ENCODE assay signal across 16 cellular contexts in the genomic region with DNA sequence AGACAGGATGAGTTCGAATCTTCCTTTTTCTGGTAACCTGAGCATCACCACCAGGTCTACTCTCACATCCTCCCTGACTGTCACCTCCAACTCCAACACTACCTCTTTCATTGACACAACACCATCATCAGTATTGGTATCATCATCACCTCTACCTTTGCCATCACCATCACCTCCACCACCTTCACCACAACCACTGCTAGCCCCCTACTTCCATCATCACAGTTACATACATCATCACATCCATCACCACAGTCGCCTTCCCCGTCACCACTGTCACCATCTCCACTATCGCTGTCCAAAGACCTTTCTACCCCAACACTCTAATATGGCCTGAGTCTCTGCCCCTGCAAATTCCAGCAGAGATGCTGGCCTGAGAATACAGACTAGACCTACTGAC. TPM values are rescaled to one million over a fixed set of nuclear protein-coding genes. Genes with fewer than 3 reads are reported as not detected.
DNase-seq lines count a peak whose midpoint lies in the region; ATAC-seq and TF ChIP-seq lines count a peak whose summit lies in the region.
"Had no signal": no experiment of that assay in that cellular context is flagged by ENCODE, and none has a peak within 500 bp of the region (broad histone marks: within the 10 kb centered on the region; RNA-seq: fewer than 3 reads in every experiment).

No MANE protein-coding gene starts in this region.

- no peaks in the 10 kb centered on the region for H3K27me3 ChIP-seq in left ventricle myocardium inferior (ENCODE audit: low read depth)
- no peaks in the 10 kb centered on the region; the same call in 1 of the 2 replicates for H3K27me3 ChIP-seq in IMR-90 (ENCODE audit: control insufficient read depth, insufficient read depth, low read length)
- no peaks in the 10 kb centered on the region for H3K27me3 ChIP-seq in parathyroid adenoma (ENCODE audit: control insufficient read depth, insufficient read depth, low read length)
- H3K27me3 ChIP-seq: BLaER1 treated with 17β-estradiol and CSF1 and Interleukin-3, amounts not matched to agents 10 nM and 100 nM; MG63 had no signal

- no peak overlapping the region for H3K4me3 Mint-ChIP-seq in activated CD8-positive, alpha-beta memory T cell treated with anti-CD3 and anti-CD28 coated beads, Interleukin-2, amount 10 ng/mL, durations not matched to agents 7 days and 5 days

- H3K23ac ChIP-seq in IMR-90 (ENCODE audit: low read depth, low read length): no peak overlapping the region

- H3K4me1 ChIP-seq in left ventricle myocardium inferior (peaks cover 58% of the 10 kb centered on the region), IMR-90 (ENCODE audit: control insufficient read depth, insufficient read depth, low read length) (peaks cover 5% of the 10 kb centered on the region), parathyroid adenoma (peaks cover 23% of the 10 kb centered on the region)

- H3K4me1 Mint-ChIP-seq in activated CD8-positive, alpha-beta memory T cell treated with anti-CD3 and anti-CD28 coated beads, Interleukin-2, amount 10 ng/mL, durations not matched to agents 7 days and 5 days: no peaks in the 10 kb centered on the region

- H3K9ac ChIP-seq in IMR-90 (ENCODE audit: low read depth, low read length): no peak overlapping the region
- H3K9ac ChIP-seq in parathyroid adenoma: no peak overlapping the region
- H3K9ac ChIP-seq: BLaER1 treated with 17β-estradiol and CSF1 and Interleukin-3, amounts not matched to agents 10 nM and 100 nM had no signal

- H3K4me3 ChIP-seq in left ventricle myocardium inferior: no peak overlapping the region
- H3K4me3 ChIP-seq in IMR-90 (ENCODE audit: insufficient read depth, low read depth, low read length): no peak overlapping the region
- no peak overlapping the region for H3K4me3 ChIP-seq in parathyroid adenoma (ENCODE audit: low read depth, low read length)
- H3K4me3 ChIP-seq: A549; BLaER1 treated with 17β-estradiol and CSF1 and Interleukin-3, amounts not matched to agents 10 nM and 100 nM; HAP-1; MG63 had no signal

- no TSS peak for BruUV-seq in IMR-90 (replicated peaks; lab: Mats Ljungman, UMichigan)

- H3K14ac ChIP-seq in IMR-90 (replicated peaks; ENCODE audit: low read depth, low read length): no peak overlapping the region

- TF ChIP-seq RAD21 in IMR-90 (IDR thresholded peaks at IDR 0.05; ENCODE audit: low read length): no peak

- H2AK5ac ChIP-seq in IMR-90 (ENCODE audit: low read depth, low read length): peak overlapping the region; percentile 56; the same call in 1 of the 2 replicates

- no peaks in the 10 kb centered on the region for H3K9me3 Mint-ChIP-seq in activated CD8-positive, alpha-beta memory T cell treated with anti-CD3 and anti-CD28 coated beads, Interleukin-2, amount 10 ng/mL, durations not matched to agents 7 days and 5 days (ENCODE audit: low read depth)

- no peak for TF ChIP-seq POLR2A in IMR-90 (IDR thresholded peaks at IDR 0.05; ENCODE audit: low read depth, low read length)

- in situ Hi-C loops in IMR-90 (cut with MboI; ENCODE audit: low sequenced_read_pairs): no loop called here
- in situ Hi-C loops in ACHN (cut with HindIII; ENCODE audit: low pct_ligation_motif_present, low pct_unique_long_range_greater_than_20kb, low sequenced_read_pairs): no loop called here

- no peak overlapping the region for H4K8ac ChIP-seq in IMR-90 (ENCODE audit: low read depth in 2 of 2, low read length in 2 of 2)

- H3K4me2 ChIP-seq in IMR-90 (ENCODE audit: low read depth, low read length) (no peak overlapping the region), parathyroid adenoma (ENCODE audit: low read length) (no peak overlapping the region)

- H3K4ac ChIP-seq in IMR-90 (ENCODE audit: low read depth, low read length): no peak overlapping the region

- whole genome bisulfite sequencing in IMR-90 (ENCODE audit: extremely low coverage in 2 of 2, insufficient read length in 1 of 2), 2 experiments: 95% methylated on average over 3 of the region's 4 CpGs; no CpG with 5 or more reads in 1 of the 2 experiments

- H3K9me3 ChIP-seq in left ventricle myocardium inferior (replicated peaks) (no peaks in the 10 kb centered on the region), IMR-90 (ENCODE audit: control insufficient read depth, insufficient read depth, low read length) (no peaks in the 10 kb centered on the region), parathyroid adenoma (ENCODE audit: control insufficient read depth, low read length) (no peaks in the 10 kb centered on the region)
- H3K9me3 ChIP-seq: A549; BLaER1 treated with 17β-estradiol and CSF1 and Interleukin-3, amounts not matched to agents 10 nM and 100 nM; HAP-1; MG63 had no signal

- DNase-seq in left ventricle myocardium inferior (no peak), left cardiac atrium (no peak), IMR-90 (no peak), ACHN (no peak)
- no peak for DNase-seq in activated CD8-positive, alpha-beta memory T cell treated with anti-CD3 and anti-CD28 coated beads, Interleukin-2, amount 10 ng/mL, durations not matched to agents 7 days and 5 days
- DNase-seq: Kasumi-1, MG63, NCI-H1092, NCI-H146, NCI-H2081 treated with DMSO at 0.1 percent for 48 hours had no signal

- H3K27ac Mint-ChIP-seq in activated CD8-positive, alpha-beta memory T cell treated with anti-CD3 and anti-CD28 coated beads, Interleukin-2, amount 10 ng/mL, durations not matched to agents 7 days and 5 days: no peak overlapping the region

- dilution Hi-C loops in IMR-90 (cut with HindIII; ENCODE audit: low sequenced_read_pairs, unreplicated experiment): no loop called here

- H3K79me1 ChIP-seq in IMR-90 (ENCODE audit: low read depth in 1 of 2, low read length in 2 of 2): peaks cover 0 to 4% of the 10 kb centered on the region in 2 experiments; a peak in 1 of 4 replicates

- H3K27ac ChIP-seq in left ventricle myocardium inferior (replicated peaks): peak overlapping the region; percentile 93
- no peak overlapping the region for H3K27ac ChIP-seq in IMR-90 (ENCODE audit: insufficient read depth, low read length)
- H3K27ac ChIP-seq in parathyroid adenoma: peak overlapping the region; percentile 93
- H3K27ac ChIP-seq: BLaER1 treated with 17β-estradiol and CSF1 and Interleukin-3, amounts not matched to agents 10 nM and 100 nM had no signal

- no peak overlapping the region for H2AK9ac ChIP-seq in IMR-90 (replicated peaks; ENCODE audit: low read depth, low read length, poor library complexity)

- H3K79me2 ChIP-seq in parathyroid adenoma: peaks cover 27% of the 10 kb centered on the region

- TF ChIP-seq CTCF in left ventricle myocardium inferior (IDR thresholded peaks at IDR 0.05; ENCODE audit: borderline replicate concordance) (no peak), IMR-90 (conservative IDR thresholded peaks at IDR 0.05; ENCODE audit: low read depth, low read length) (no peak), parathyroid adenoma (IDR thresholded peaks at IDR 0.05) (no peak)

- H3K36me3 ChIP-seq in left ventricle myocardium inferior (no peaks in the 10 kb centered on the region), IMR-90 (ENCODE audit: control insufficient read depth, insufficient read depth, low read length) (no peaks in the 10 kb centered on the region), parathyroid adenoma (ENCODE audit: control insufficient read depth, insufficient read depth, low read length) (no peaks in the 10 kb centered on the region)
- H3K36me3 ChIP-seq: BLaER1 treated with 17β-estradiol and CSF1 and Interleukin-3, amounts not matched to agents 10 nM and 100 nM; HAP-1; MG63 had no signal

- CTCF ChIA-PET in IMR-90 (lab: Yijun Ruan, JAX): no interaction called here
- CTCF ChIA-PET in activated CD8-positive, alpha-beta memory T cell treated with anti-CD3 and anti-CD28 coated beads, Interleukin-2, amount 10 ng/mL, durations not matched to agents 7 days and 5 days (lab: Charles Lee): no interaction called here

- no peaks in the 10 kb centered on the region for H3K27me3 Mint-ChIP-seq in activated CD8-positive, alpha-beta memory T cell treated with anti-CD3 and anti-CD28 coated beads, Interleukin-2, amount 10 ng/mL, durations not matched to agents 7 days and 5 days

- no peak overlapping the region for H2BK20ac ChIP-seq in IMR-90 (ENCODE audit: low read depth, low read length)

- H4K91ac ChIP-seq in IMR-90 (ENCODE audit: insufficient read depth, low read depth, low read length): no peak overlapping the region

- intact Hi-C loops in left ventricle myocardium inferior (cut with micrococcal nuclease): no loop called here
- intact Hi-C loops in left cardiac atrium (cut with DNase I): no loop called here
- intact Hi-C loops in IMR-90 (cut with micrococcal nuclease): no loop called here

- H2AFZ ChIP-seq in IMR-90 (replicated peaks; ENCODE audit: low read length, poor library complexity) (no peak overlapping the region), parathyroid adenoma (no peak overlapping the region)

- H4K20me1 ChIP-seq in IMR-90 (ENCODE audit: insufficient read depth, low read length): no peaks in the 10 kb centered on the region
- H4K20me1 ChIP-seq: BLaER1 treated with 17β-estradiol and CSF1 and Interleukin-3, amounts not matched to agents 10 nM and 100 nM had no signal

- no peaks in the 10 kb centered on the region for H3K36me3 Mint-ChIP-seq in activated CD8-positive, alpha-beta memory T cell treated with anti-CD3 and anti-CD28 coated beads, Interleukin-2, amount 10 ng/mL, durations not matched to agents 7 days and 5 days

- H4K5ac ChIP-seq in IMR-90 (ENCODE audit: low read depth, low read length): no peak overlapping the region

- H2BK15ac ChIP-seq in IMR-90 (ENCODE audit: low read depth, low read length): no peak overlapping the region

- H2BK120ac ChIP-seq in IMR-90 (ENCODE audit: low read depth, low read length): no peak overlapping the region

- H3K9me1 ChIP-seq in IMR-90 (ENCODE audit: insufficient read depth, low read length): no peaks in the 10 kb centered on the region; the same call in 1 of the 2 replicates

- no peak overlapping the region for H3K18ac ChIP-seq in IMR-90 (ENCODE audit: low read depth, low read length)

- POLR2A ChIA-PET in IMR-90 (lab: Charles Lee; ENCODE audit: unreplicated experiment): no interaction called here

- no peak overlapping the region for H2BK5ac ChIP-seq in IMR-90 (ENCODE audit: low read depth, low read length, poor library complexity, severe bottlenecking)

- no peak overlapping the region for H3K56ac ChIP-seq in IMR-90 (ENCODE audit: extremely low read depth, insufficient read depth, low read length)

- no peak for ATAC-seq in left cardiac atrium
- ATAC-seq in IMR-90 (ENCODE audit: low read depth): no peak
- no peak for ATAC-seq in activated CD8-positive, alpha-beta memory T cell treated with anti-CD3 and anti-CD28 coated beads, Interleukin-2, amount 10 ng/mL, durations not matched to agents 7 days and 5 days
- ATAC-seq: A549, Panc1 had no signal

RNA-seq across cellular contexts. Expression of a gene that starts 1.4 kb away (rescaled TPM):
- total RNA-seq in left ventricle myocardium inferior (20.7 TPM), left cardiac atrium (10 to 100 TPM; 13.3 to 26.4 TPM), IMR-90 (2012; rRNA removed) (0.28 and 0.36 TPM in 2 replicates)
- polyA plus RNA-seq in IMR-90 (2012; rRNA removed): 2.0 and 2.2 TPM in 2 replicates
- polyA plus RNA-seq in IMR-90 (2012; cell fraction: cytosol; rRNA removed): 0.41 and 2.1 TPM in 2 replicates
- polyA plus RNA-seq in IMR-90 (2012; cell fraction: nucleus; rRNA removed; ENCODE audit: low replicate concordance): 9.6 and 20.2 TPM in 2 replicates
- total RNA-seq in activated CD8-positive, alpha-beta memory T cell treated with anti-CD3 and anti-CD28 coated beads, Interleukin-2, amount 10 ng/mL, durations not matched to agents 7 days and 5 days: under 1 TPM in 1 of 2 experiments, not detected in 1; 0.14 TPM

RNA-seq across cellular contexts. Expression of a gene that starts 14.0 kb away (rescaled TPM):
- total RNA-seq in left ventricle myocardium inferior (51.5 TPM), left cardiac atrium (100 to 1,000 TPM; 118 to 145 TPM), IMR-90 (2012; rRNA removed) (36.1 and 46.2 TPM in 2 replicates)
- polyA plus RNA-seq in IMR-90 (2012; rRNA removed): 270 and 369 TPM in 2 replicates
- 662 and 853 TPM in 2 replicates for polyA plus RNA-seq in IMR-90 (2012; cell fraction: cytosol; rRNA removed)
- 256 and 316 TPM in 2 replicates for polyA plus RNA-seq in IMR-90 (2012; cell fraction: nucleus; rRNA removed; ENCODE audit: low replicate concordance)
- 1 to 10 TPM in 1 of 2 experiments, under 1 TPM in 1; 0.49 to 1.5 TPM for total RNA-seq in activated CD8-positive, alpha-beta memory T cell treated with anti-CD3 and anti-CD28 coated beads, Interleukin-2, amount 10 ng/mL, durations not matched to agents 7 days and 5 days

RNA-seq across cellular contexts. Expression of a gene that starts 18.9 kb away (rescaled TPM):
- not detected for total RNA-seq in left ventricle myocardium inferior
- not detected for total RNA-seq in left cardiac atrium
- under 0.01 TPM in 1 of 2 replicates, not detected in the other for total RNA-seq in IMR-90 (2012; rRNA removed)
- polyA plus RNA-seq in IMR-90 (2012; rRNA removed): 0.07 and 0.12 TPM in 2 replicates
- 0.04 TPM in 1 of 2 replicates, not detected in the other for polyA plus RNA-seq in IMR-90 (2012; cell fraction: cytosol; rRNA removed)
- 0.09 and 0.11 TPM in 2 replicates for polyA plus RNA-seq in IMR-90 (2012; cell fraction: nucleus; rRNA removed; ENCODE audit: low replicate concordance)
- not detected for total RNA-seq in activated CD8-positive, alpha-beta memory T cell treated with anti-CD3 and anti-CD28 coated beads, Interleukin-2, amount 10 ng/mL, durations not matched to agents 7 days and 5 days
- total RNA-seq: NCI-H460 had no signal
- polyA plus RNA-seq: A549 had no signal

RNA-seq across cellular contexts. Expression of a gene that starts 38.6 kb away (rescaled TPM):
- total RNA-seq in left ventricle myocardium inferior: 19.2 TPM
- total RNA-seq in left cardiac atrium: 10 to 100 TPM; 20.2 to 24.4 TPM
- total RNA-seq in IMR-90 (2012; rRNA removed): 30.3 and 34.2 TPM in 2 replicates
- polyA plus RNA-seq in IMR-90 (2012; rRNA removed): 33.6 and 38.7 TPM in 2 replicates
- polyA plus RNA-seq in IMR-90 (2012; cell fraction: cytosol; rRNA removed): 19.1 and 21.5 TPM in 2 replicates
- 16.0 and 45.2 TPM in 2 replicates for polyA plus RNA-seq in IMR-90 (2012; cell fraction: nucleus; rRNA removed; ENCODE audit: low replicate concordance)
- 10 to 100 TPM; 15.8 to 20.7 TPM for total RNA-seq in activated CD8-positive, alpha-beta memory T cell treated with anti-CD3 and anti-CD28 coated beads, Interleukin-2, amount 10 ng/mL, durations not matched to agents 7 days and 5 days

RNA-seq across cellular contexts. Expression of a gene that starts 40.3 kb away (rescaled TPM):
- total RNA-seq in left ventricle myocardium inferior: 245 TPM
- total RNA-seq in left cardiac atrium: 100 to 1,000 TPM; 142 to 150 TPM
- total RNA-seq in IMR-90 (2012; rRNA removed): 47.2 and 53.6 TPM in 2 replicates
- polyA plus RNA-seq in IMR-90 (2012; rRNA removed): 63.7 and 65.1 TPM in 2 replicates
- 97.1 and 119 TPM in 2 replicates for polyA plus RNA-seq in IMR-90 (2012; cell fraction: cytosol; rRNA removed)
- 227 and 462 TPM in 2 replicates for polyA plus RNA-seq in IMR-90 (2012; cell fraction: nucleus; rRNA removed; ENCODE audit: low replicate concordance)
- 10 to 100 TPM; 35.6 to 51.2 TPM for total RNA-seq in activated CD8-positive, alpha-beta memory T cell treated with anti-CD3 and anti-CD28 coated beads, Interleukin-2, amount 10 ng/mL, durations not matched to agents 7 days and 5 days

Comparison
In these comparisons a context has a peak if more than half of its experiments do, and no peak if none do; other contexts are left out.
1. RNA of a gene that starts 1.4 kb away (total RNA-seq): 13.3 to 26.4 TPM in left cardiac atrium and 20.7 TPM in left ventricle myocardium inferior (single experiment); 0.28 to 0.36 TPM in IMR-90 and 0.14 TPM in activated CD8-positive, alpha-beta memory T cell treated with anti-CD3 and anti-CD28 coated beads, Interleukin-2, amount 10 ng/mL, durations not matched to agents 7 days and 5 days; every median in the first group is over 10 times any median in the second.
2. RNA of a gene that starts 14.0 kb away (total RNA-seq): 118 to 145 TPM in left cardiac atrium, 51.5 TPM in left ventricle myocardium inferior (single experiment) and 36.1 to 46.2 TPM in IMR-90; 0.49 to 1.5 TPM in activated CD8-positive, alpha-beta memory T cell treated with anti-CD3 and anti-CD28 coated beads, Interleukin-2, amount 10 ng/mL, durations not matched to agents 7 days and 5 days; every median in the first group is over 10 times any median in the second.